20 cellular contexts compared by ENCODE assay signal in the genomic region with DNA sequence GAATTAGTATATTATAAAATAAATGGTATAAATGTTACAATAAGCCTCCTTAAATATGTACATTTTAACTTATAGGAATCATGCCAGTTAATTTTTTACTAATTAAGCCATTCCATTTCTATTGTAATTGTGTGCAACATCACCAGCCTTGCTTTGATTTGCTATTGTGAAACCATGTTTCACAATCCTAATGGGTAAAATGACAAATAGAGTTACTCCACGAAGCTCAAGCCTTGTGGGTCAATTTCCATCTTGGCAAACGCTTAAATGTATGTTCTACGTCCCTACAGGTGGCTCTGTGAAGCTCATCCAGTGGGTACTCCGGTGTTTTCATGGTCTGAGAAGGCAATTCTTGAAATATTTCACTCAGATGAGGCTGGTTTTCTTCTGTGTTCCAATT.
"Had no signal": no experiment of that assay in that cellular context is flagged by ENCODE, and none has a peak within 500 bp of the region (broad histone marks: within the 10 kb centered on the region; RNA-seq: fewer than 3 reads in every experiment).

No MANE protein-coding gene starts in this region.

- H3K27me3 Mint-ChIP-seq: activated CD4-positive, alpha-beta memory T cell treated with anti-CD3 and anti-CD28 coated beads for 36 hours; activated CD4-positive, alpha-beta T cell treated with anti-CD3 and anti-CD28 coated beads for 36 hours; activated CD8-positive, alpha-beta memory T cell treated with anti-CD3 and anti-CD28 coated beads, Interleukin-2, amount 10 ng/mL, durations not matched to agents 7 days and 5 days; activated naive CD4-positive, alpha-beta T cell treated with anti-CD3 and anti-CD28 coated beads, Interleukin-2, amount 10 ng/mL, durations not matched to agents 7 days and 5 days; stimulated activated naive CD8-positive, alpha-beta T cell treated with anti-CD3 and anti-CD28 coated beads, Interleukin-15, amount 100 ng/mL, for 72 hours; T-cell had no signal

- H3K36me3 Mint-ChIP-seq: mesothelial cell of epicardium had no signal

- H3K27ac ChIP-seq: adrenal gland, coronary artery, gastroesophageal sphincter, heart right ventricle, lower lobe of right lung, prostate gland, spleen, testis had no signal

- H3K36me3 ChIP-seq: adrenal gland, prostate gland had no signal

- H3K9me3 Mint-ChIP-seq: activated CD4-positive, alpha-beta memory T cell treated with anti-CD3 and anti-CD28 coated beads for 36 hours; activated naive CD4-positive, alpha-beta T cell treated with anti-CD3 and anti-CD28 coated beads, Interleukin-2, amount 10 ng/mL, durations not matched to agents 7 days and 5 days; activated T-helper 2 cell treated with anti-CD3 and anti-CD28 coated beads, Interferon-gamma antibody, Interleukin-2, Interleukin-4, amounts not matched to agents 10 μg/mL and 5 μg/mL and 100 μg/mL, durations not matched to agents 14 hours and 24 hours and 36 hours; mesothelial cell of epicardium; T-cell had no signal

- H3K27ac Mint-ChIP-seq: activated CD4-positive, alpha-beta memory T cell treated with anti-CD3 and anti-CD28 coated beads for 36 hours; activated CD4-positive, alpha-beta T cell treated with anti-CD3 and anti-CD28 coated beads for 36 hours; activated CD8-positive, alpha-beta memory T cell treated with anti-CD3 and anti-CD28 coated beads, Interleukin-2, amount 10 ng/mL, durations not matched to agents 7 days and 5 days; activated naive CD4-positive, alpha-beta T cell treated with anti-CD3 and anti-CD28 coated beads, Interleukin-2, amount 10 ng/mL, durations not matched to agents 7 days and 5 days; activated T-helper 2 cell treated with anti-CD3 and anti-CD28 coated beads, Interferon-gamma antibody, Interleukin-2, Interleukin-4, amounts not matched to agents 10 μg/mL and 5 μg/mL and 100 μg/mL, durations not matched to agents 14 hours and 24 hours and 36 hours; mesothelial cell of epicardium; stimulated activated naive CD8-positive, alpha-beta T cell treated with anti-CD3 and anti-CD28 coated beads, Interleukin-15, amount 100 ng/mL, for 72 hours; T-cell had no signal

- H3K4me1 ChIP-seq: adrenal gland, gastroesophageal sphincter, heart right ventricle, lower lobe of right lung, prostate gland, spleen, testis had no signal

- DNase-seq: activated CD4-positive, alpha-beta memory T cell treated with anti-CD3 and anti-CD28 coated beads for 36 hours; activated CD4-positive, alpha-beta T cell treated with anti-CD3 and anti-CD28 coated beads for 36 hours; activated CD8-positive, alpha-beta memory T cell treated with anti-CD3 and anti-CD28 coated beads, Interleukin-2, amount 10 ng/mL, durations not matched to agents 7 days and 5 days; activated naive CD4-positive, alpha-beta T cell treated with anti-CD3 and anti-CD28 coated beads, Interleukin-2, amount 10 ng/mL, durations not matched to agents 7 days and 5 days; activated T-cell treated with anti-CD3 and anti-CD28 coated beads, Interleukin-2, amount 50 U/mL, for 1 hour; adrenal gland; caudate nucleus; heart right ventricle; left cardiac atrium; lower lobe of right lung; spleen; stimulated activated naive CD8-positive, alpha-beta T cell treated with anti-CD3 and anti-CD28 coated beads, Interleukin-15, amount 100 ng/mL, for 72 hours; T-cell; testis had no signal

- H3K9me3 ChIP-seq: adrenal gland, gastroesophageal sphincter, heart right ventricle, lower lobe of right lung, prostate gland, spleen, testis had no signal

- ATAC-seq: activated CD4-positive, alpha-beta T cell treated with anti-CD3 and anti-CD28 coated beads for 36 hours; activated CD8-positive, alpha-beta memory T cell treated with anti-CD3 and anti-CD28 coated beads, Interleukin-2, amount 10 ng/mL, durations not matched to agents 7 days and 5 days; gastroesophageal sphincter; heart right ventricle; left cardiac atrium; lower lobe of right lung; sciatic nerve; stimulated activated naive CD8-positive, alpha-beta T cell treated with anti-CD3 and anti-CD28 coated beads, Interleukin-15, amount 100 ng/mL, for 72 hours; T-cell had no signal

- H3K4me1 Mint-ChIP-seq: activated CD4-positive, alpha-beta T cell treated with anti-CD3 and anti-CD28 coated beads for 36 hours; activated CD8-positive, alpha-beta memory T cell treated with anti-CD3 and anti-CD28 coated beads, Interleukin-2, amount 10 ng/mL, durations not matched to agents 7 days and 5 days; activated naive CD4-positive, alpha-beta T cell treated with anti-CD3 and anti-CD28 coated beads, Interleukin-2, amount 10 ng/mL, durations not matched to agents 7 days and 5 days; stimulated activated naive CD8-positive, alpha-beta T cell treated with anti-CD3 and anti-CD28 coated beads, Interleukin-15, amount 100 ng/mL, for 72 hours had no signal

- H3K27me3 ChIP-seq: adrenal gland, gastroesophageal sphincter, heart right ventricle, spleen, testis had no signal

- H3K4me3 ChIP-seq: adrenal gland, coronary artery, gastroesophageal sphincter, heart right ventricle, lower lobe of right lung, prostate gland, spleen, testis had no signal

- H3K4me3 Mint-ChIP-seq: activated CD4-positive, alpha-beta memory T cell treated with anti-CD3 and anti-CD28 coated beads for 36 hours; activated CD4-positive, alpha-beta T cell treated with anti-CD3 and anti-CD28 coated beads for 36 hours; activated CD8-positive, alpha-beta memory T cell treated with anti-CD3 and anti-CD28 coated beads, Interleukin-2, amount 10 ng/mL, durations not matched to agents 7 days and 5 days; activated naive CD4-positive, alpha-beta T cell treated with anti-CD3 and anti-CD28 coated beads, Interleukin-2, amount 10 ng/mL, durations not matched to agents 7 days and 5 days; mesothelial cell of epicardium; stimulated activated naive CD8-positive, alpha-beta T cell treated with anti-CD3 and anti-CD28 coated beads, Interleukin-15, amount 100 ng/mL, for 72 hours; T-cell had no signal
